Comparison of ENCODE assay signal across 16 cellular contexts in the genomic region with DNA sequence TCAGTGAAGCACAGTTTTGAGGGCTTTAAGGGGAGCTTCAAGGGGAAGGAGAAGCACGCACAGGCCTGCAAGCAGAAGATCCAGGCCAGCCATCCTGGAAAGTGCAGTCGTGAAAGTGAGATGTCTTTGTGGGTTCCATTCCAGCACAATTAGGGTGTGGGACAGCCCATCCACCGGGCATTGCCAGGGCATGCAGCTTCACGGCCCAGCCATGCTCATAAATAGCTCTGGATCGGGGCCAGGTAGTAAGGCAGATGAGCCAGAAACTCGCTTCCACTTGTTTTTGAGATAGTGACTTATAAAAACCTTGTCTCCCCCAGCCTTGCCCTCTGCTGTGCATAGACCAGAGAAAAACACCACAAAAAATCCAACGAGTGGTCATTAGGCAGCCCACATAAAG. TPM values are rescaled to one million over a fixed set of nuclear protein-coding genes. Genes with fewer than 3 reads are reported as not detected.
DNase-seq lines count a peak whose midpoint lies in the region; ATAC-seq and TF ChIP-seq lines count a peak whose summit lies in the region.
"Had no signal": no experiment of that assay in that cellular context is flagged by ENCODE, and none has a peak within 500 bp of the region (broad histone marks: within the 10 kb centered on the region; RNA-seq: fewer than 3 reads in every experiment).

No MANE protein-coding gene starts in this region.

- no peak overlapping the region for H3K9ac ChIP-seq in muscle layer of colon (ENCODE audit: low read length)

- ATAC-seq in GM18868 (IDR thresholded peaks at IDR 0.05; ENCODE audit: unreplicated experiment) = no peak
- ATAC-seq: naive thymus-derived CD8-positive, alpha-beta T cell; WTC11 had no signal

- peak; percentile 2 for DNase-seq in MG63
- DNase-seq in activated naive CD4-positive, alpha-beta T cell treated with anti-CD3 and anti-CD28 coated beads, Interleukin-2, amount 50 U/mL, for 16 hours = no peak
- DNase-seq in WERI-Rb-1 = no peak
- DNase-seq in NCI-H526 treated with DMSO at 0.1 percent for 48 hours (lab: John Stamatoyannopoulos, UW) = no peak
- DNase-seq: activated effector memory CD4-positive, alpha-beta T cell treated with Interleukin-2 at 50 U/mL for 16 hours; DMS79; erythroblast; naive thymus-derived CD8-positive, alpha-beta T cell; NCI-H2081 treated with DMSO at 0.1 percent for 48 hours; Peyer's patch; stimulated activated CD4-positive, alpha-beta T cell treated with anti-CD3 and anti-CD28 coated beads, Interleukin-1b, Interleukin-23, amount 100 ng/mL, for 48 hours had no signal

- H3K27ac ChIP-seq in esophagus (ENCODE audit: low read depth in 2 of 2, low read length in 1 of 2) = peak overlapping the region; percentile 92 to 96
- peak overlapping the region; percentile 68 for H3K27ac ChIP-seq in muscle layer of colon (ENCODE audit: low read depth, low read length)
- peak overlapping the region; percentile 31 for H3K27ac ChIP-seq in thymus (ENCODE audit: low read depth)
- no peak overlapping the region for H3K27ac ChIP-seq in WERI-Rb-1
- H3K27ac ChIP-seq: Peyer's patch had no signal

- H3K27me3 ChIP-seq in MG63 (no peaks in the 10 kb centered on the region), esophagus (ENCODE audit: control insufficient read depth in 1 of 2, insufficient read depth in 2 of 2, low read length in 2 of 2) (no peaks in the 10 kb centered on the region), muscle layer of colon (ENCODE audit: control insufficient read depth in 1 of 2, insufficient read depth in 2 of 2, low read length in 2 of 2) (no peaks in the 10 kb centered on the region), thymus (ENCODE audit: control insufficient read depth, insufficient read depth) (no peaks in the 10 kb centered on the region), WERI-Rb-1 (ENCODE audit: insufficient read depth, low read depth, severe bottlenecking) (no peaks in the 10 kb centered on the region)
- H3K27me3 ChIP-seq: Peyer's patch had no signal

- WGBS in esophagus, 2 donors = 36 to 51% methylated on average over 7 of the region's 7 CpGs
- 90% methylated on average over 7 of the region's 7 CpGs for WGBS in thymus

- H3K4me1 ChIP-seq in esophagus (ENCODE audit: control insufficient read depth in 2 of 2, insufficient read depth in 2 of 2, low read length in 1 of 2) = peaks cover 3 to 9% of the 10 kb centered on the region in 2 donors
- H3K4me1 ChIP-seq in muscle layer of colon (ENCODE audit: insufficient read depth, low read length) = peaks cover 26% of the 10 kb centered on the region
- H3K4me1 ChIP-seq in thymus (ENCODE audit: control insufficient read depth, insufficient read depth, low read length) = no peaks in the 10 kb centered on the region

- H3K9me3 ChIP-seq in MG63 (no peaks in the 10 kb centered on the region), esophagus (ENCODE audit: control insufficient read depth in 2 of 2, insufficient read depth in 1 of 2, low read depth in 1 of 2, low read length in 1 of 2) (no peaks in the 10 kb centered on the region), muscle layer of colon (ENCODE audit: low read length) (no peaks in the 10 kb centered on the region), thymus (ENCODE audit: control insufficient read depth) (no peaks in the 10 kb centered on the region), WERI-Rb-1 (ENCODE audit: severe bottlenecking) (no peaks in the 10 kb centered on the region)
- H3K9me3 ChIP-seq: Peyer's patch had no signal

- H3K36me3 ChIP-seq in MG63 (peaks cover 16% of the 10 kb centered on the region), esophagus (ENCODE audit: control insufficient read depth in 2 of 2, insufficient read depth in 2 of 2, low read length in 1 of 2) (peaks cover 17 to 23% of the 10 kb centered on the region in 2 donors), muscle layer of colon (ENCODE audit: insufficient read depth, low read length) (peaks cover 66% of the 10 kb centered on the region), thymus (ENCODE audit: control insufficient read depth, insufficient read depth) (peaks cover 39% of the 10 kb centered on the region), WERI-Rb-1 (peaks cover 89% of the 10 kb centered on the region)

- no peak overlapping the region for H3K4me3 ChIP-seq in MG63
- H3K4me3 ChIP-seq in esophagus (ENCODE audit: low read depth in 1 of 2, low read length in 2 of 2) = peak overlapping the region in 1 of 2 donors; percentile 29
- H3K4me3 ChIP-seq in muscle layer of colon (ENCODE audit: low read depth in 1 of 2, low read length in 2 of 2) = no peak overlapping the region
- H3K4me3 ChIP-seq in thymus (ENCODE audit: low read length) = no peak overlapping the region
- H3K4me3 ChIP-seq in WERI-Rb-1 (ENCODE audit: low read depth, low read length) = no peak overlapping the region
- H3K4me3 ChIP-seq: Peyer's patch had no signal

- TF ChIP-seq CTCF in WERI-Rb-1 (IDR thresholded peaks at IDR 0.05; ENCODE audit: low read depth, low read length) = no peak

RNA-seq across cellular contexts. Expression of a gene that starts 21.0 kb away (rescaled TPM):
- 17.5 and 23.7 TPM in 2 replicates for total RNA-seq in MG63 (2014; rRNA removed; shearing (Covaris generic); ENCODE audit: low replicate concordance)
- polyA plus RNA-seq in esophagus (10 to 100 TPM in 1 of 2 donors, 1 to 10 TPM in 1; 9.8 to 17.9 TPM), thymus (28.0 TPM)

RNA-seq across cellular contexts. Expression of a gene that starts 26.5 kb away (rescaled TPM):
- total RNA-seq in MG63 (2014; rRNA removed; shearing (Covaris generic); ENCODE audit: low replicate concordance) = 3.0 and 5.4 TPM in 2 replicates
- polyA plus RNA-seq in esophagus = 1 to 10 TPM; 1.3 to 1.9 TPM
- 11.7 TPM for polyA plus RNA-seq in thymus
